8 cellular contexts compared by ENCODE assay signal in the genomic region with DNA sequence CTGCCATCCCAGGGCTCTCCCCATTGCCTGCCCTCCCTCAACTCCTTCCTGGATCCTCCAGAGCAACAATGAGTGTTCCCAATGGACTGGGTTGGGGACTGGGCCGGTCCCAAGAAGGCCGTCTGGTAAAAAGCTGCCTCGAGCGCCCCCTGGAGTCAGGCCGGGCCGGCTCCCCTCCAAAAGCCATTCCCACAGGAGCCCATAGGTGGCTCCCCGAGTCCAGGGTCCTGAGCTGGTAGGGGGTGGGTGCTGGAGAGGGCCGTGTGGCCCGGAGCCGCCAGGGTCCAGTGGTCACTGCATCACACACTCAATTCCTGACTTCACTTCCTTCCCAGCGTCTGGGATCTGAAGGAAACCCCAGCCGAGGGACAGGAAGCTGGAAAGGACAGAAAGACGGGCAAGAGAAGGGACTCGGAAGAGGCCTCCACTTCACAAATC. TPM values are rescaled to one million over a fixed set of nuclear protein-coding genes. Genes with fewer than 3 reads are reported as not detected.
DNase-seq lines count a peak whose midpoint lies in the region; ATAC-seq, FAIRE-seq and TF ChIP-seq lines count a peak whose summit lies in the region.

No MANE protein-coding gene starts in this region.

- TF ChIP-seq CTCF in D721Med (IDR thresholded peaks at IDR 0.05; ENCODE audit: insufficient read depth, missing control alignments) = peak; percentile 90
- peak; percentile 88 for TF ChIP-seq CTCF in RWPE1 (conservative IDR thresholded peaks at IDR 0.05; ENCODE audit: low read depth)
- TF ChIP-seq CTCF in fibroblast of villous mesenchyme (IDR thresholded peaks at IDR 0.05; ENCODE audit: insufficient read depth, low read depth, low read length) = peak; percentile 100

- peak overlapping the region in 3 of 5 donors; percentile 42 to 66 (median 48) for H3K9ac ChIP-seq in subcutaneous abdominal adipose tissue (ENCODE audit: low read length in 5 of 5)

- H3K4me1 ChIP-seq in subcutaneous abdominal adipose tissue (ENCODE audit: control insufficient read depth in 5 of 5, insufficient read depth in 5 of 5, low read length in 5 of 5) = peaks cover 5 to 34% (median 33%) of the 10 kb centered on the region in 5 donors

- ATAC-seq in HG03175 (IDR thresholded peaks at IDR 0.05; ENCODE audit: unreplicated experiment) (peak; percentile 74), HG02763 (IDR thresholded peaks at IDR 0.05; ENCODE audit: unreplicated experiment) (no peak)

- POLR2A ChIA-PET in RWPE1 (lab: Yijun Ruan, JAX; ENCODE audit: low non-redundant PET) = no interaction called here

- intact Hi-C loops in activated T-helper 2 cell treated with anti-CD3 and anti-CD28 coated beads, Interferon-gamma antibody, Interleukin-2, Interleukin-4, amounts not matched to agents 10 μg/mL and 5 μg/mL and 100 μg/mL, durations not matched to agents 14 hours and 24 hours and 36 hours (cut with micrococcal nuclease) = no loop called here

- H3K9me3 Mint-ChIP-seq in activated T-helper 2 cell treated with anti-CD3 and anti-CD28 coated beads, Interferon-gamma antibody, Interleukin-2, Interleukin-4, amounts not matched to agents 10 μg/mL and 5 μg/mL and 100 μg/mL, durations not matched to agents 14 hours and 24 hours and 36 hours = no peaks in the 10 kb centered on the region

- no peaks in the 10 kb centered on the region for H3K9me3 ChIP-seq in subcutaneous abdominal adipose tissue (ENCODE audit: control insufficient read depth in 5 of 5, low read length in 5 of 5)

- H3K4me1 Mint-ChIP-seq in activated T-helper 2 cell treated with anti-CD3 and anti-CD28 coated beads, Interferon-gamma antibody, Interleukin-2, Interleukin-4, amounts not matched to agents 10 μg/mL and 5 μg/mL and 100 μg/mL, durations not matched to agents 14 hours and 24 hours and 36 hours (ENCODE audit: low read depth) = peaks cover 12% of the 10 kb centered on the region

- H3K4me3 Mint-ChIP-seq in activated T-helper 2 cell treated with anti-CD3 and anti-CD28 coated beads, Interferon-gamma antibody, Interleukin-2, Interleukin-4, amounts not matched to agents 10 μg/mL and 5 μg/mL and 100 μg/mL, durations not matched to agents 14 hours and 24 hours and 36 hours (ENCODE audit: low read depth) = no peak overlapping the region

- H3K36me3 ChIP-seq in subcutaneous abdominal adipose tissue (ENCODE audit: control insufficient read depth in 5 of 5, insufficient read depth in 5 of 5, low read length in 5 of 5) = peaks cover 0 to 65% (median 48%) of the 10 kb centered on the region in 5 donors

- H3K27me3 Mint-ChIP-seq in activated T-helper 2 cell treated with anti-CD3 and anti-CD28 coated beads, Interferon-gamma antibody, Interleukin-2, Interleukin-4, amounts not matched to agents 10 μg/mL and 5 μg/mL and 100 μg/mL, durations not matched to agents 14 hours and 24 hours and 36 hours (ENCODE audit: low read depth) = no peaks in the 10 kb centered on the region

- DNase-seq in D721Med (ENCODE audit: insufficient read length, low spot score) = peak; percentile 82
- peak; percentile 82 for DNase-seq in RWPE1 (ENCODE audit: low spot score)
- DNase-seq in activated T-helper 2 cell treated with anti-CD3 and anti-CD28 coated beads, Interferon-gamma antibody, Interleukin-2, Interleukin-4, amounts not matched to agents 10 μg/mL and 5 μg/mL and 100 μg/mL, durations not matched to agents 14 hours and 24 hours and 36 hours (ENCODE audit: low spot score) = peak; percentile 67
- peak; percentile 84 for DNase-seq in fibroblast of villous mesenchyme (ENCODE audit: low read depth)
- peak; percentile 40 for DNase-seq in occipital lobe (lab: John Stamatoyannopoulos, UW)

- H3K36me3 Mint-ChIP-seq in activated T-helper 2 cell treated with anti-CD3 and anti-CD28 coated beads, Interferon-gamma antibody, Interleukin-2, Interleukin-4, amounts not matched to agents 10 μg/mL and 5 μg/mL and 100 μg/mL, durations not matched to agents 14 hours and 24 hours and 36 hours (ENCODE audit: low read depth) = peaks cover 58% of the 10 kb centered on the region

- no peak for FAIRE-seq in D721Med (lab: Jason Lieb, UNC)

- H3K27ac Mint-ChIP-seq in activated T-helper 2 cell treated with anti-CD3 and anti-CD28 coated beads, Interferon-gamma antibody, Interleukin-2, Interleukin-4, amounts not matched to agents 10 μg/mL and 5 μg/mL and 100 μg/mL, durations not matched to agents 14 hours and 24 hours and 36 hours = no peak overlapping the region

- H3K4me3 ChIP-seq in fibroblast of villous mesenchyme (ENCODE audit: low read depth, low read length) (no peak overlapping the region), subcutaneous abdominal adipose tissue (ENCODE audit: low read depth in 1 of 5, low read length in 5 of 5) (peak overlapping the region in 4 of 5 donors; percentile 11 to 46 (median 35))

- H3K27me3 ChIP-seq in subcutaneous abdominal adipose tissue (ENCODE audit: control insufficient read depth in 5 of 5, insufficient read depth in 4 of 5, low read length in 5 of 5) = no peaks in the 10 kb centered on the region

- H3K27ac ChIP-seq in RWPE1 (peak overlapping the region; percentile 66), subcutaneous abdominal adipose tissue (ENCODE audit: low read depth, low read length) (peak overlapping the region; percentile 57)

- CTCF ChIA-PET in RWPE1 (lab: Yijun Ruan, JAX) = interaction anchor here (0.5 to 2.0 kb wide), 13 partner anchors 10 to 210 kb away, joined by 3 to 21 read pairs (median 3); a partner anchor contains a TSS

RNA-seq across cellular contexts. Expression of a gene that starts 10.7 kb away (rescaled TPM):
- total RNA-seq in activated T-helper 2 cell treated with anti-CD3 and anti-CD28 coated beads, Interferon-gamma antibody, Interleukin-2, Interleukin-4, amounts not matched to agents 10 μg/mL and 5 μg/mL and 100 μg/mL, durations not matched to agents 14 hours and 24 hours and 36 hours = 4.4 and 5.0 TPM in 2 replicates
- 13.0 and 13.5 TPM in 2 replicates for total RNA-seq in fibroblast of villous mesenchyme
- total RNA-seq in occipital lobe = 6.4 TPM

RNA-seq across cellular contexts. Expression of a gene that starts 43.4 kb away (rescaled TPM):
- 48.5 and 49.4 TPM in 2 replicates for total RNA-seq in activated T-helper 2 cell treated with anti-CD3 and anti-CD28 coated beads, Interferon-gamma antibody, Interleukin-2, Interleukin-4, amounts not matched to agents 10 μg/mL and 5 μg/mL and 100 μg/mL, durations not matched to agents 14 hours and 24 hours and 36 hours
- 11.2 and 15.5 TPM in 2 replicates for total RNA-seq in fibroblast of villous mesenchyme
- total RNA-seq in occipital lobe = 5.8 TPM

RNA-seq across cellular contexts. Expression of a gene that starts 53.6 kb away (rescaled TPM):
- total RNA-seq in activated T-helper 2 cell treated with anti-CD3 and anti-CD28 coated beads, Interferon-gamma antibody, Interleukin-2, Interleukin-4, amounts not matched to agents 10 μg/mL and 5 μg/mL and 100 μg/mL, durations not matched to agents 14 hours and 24 hours and 36 hours = not detected in 2 replicates
- total RNA-seq in fibroblast of villous mesenchyme (not detected in 2 replicates), occipital lobe (not detected)
